ENCODE assay signal across 1 cellular context in genomic region chr14:28767851-28768548, GRCh38.
A peak's percentile ranks its signal among the peaks of the same experiment; 100 is the strongest.
TF ChIP-seq lines count a peak whose summit lies in the region.

No MANE protein-coding gene starts in this region.

TF ChIP-seq in HepG2, 621 proteins besides CTCF, POLR2A, EP300 and RAD21 (continued from another document):
- TF ChIP-seq CERS6 (CRISPR knock-in tag; IDR thresholded peaks at IDR 0.05): no peak
- TF ChIP-seq ZNF558 (CRISPR knock-in tag; IDR thresholded peaks at IDR 0.05; ENCODE audit: borderline replicate concordance): no peak
- TF ChIP-seq AGO1 (IDR thresholded peaks at IDR 0.05; ENCODE audit: low read depth, low read length, poor library complexity, severe bottlenecking): peak; percentile 48
- TF ChIP-seq DZIP1 (CRISPR knock-in tag; IDR thresholded peaks at IDR 0.05): no peak
- no peak for TF ChIP-seq PRPF4 (IDR thresholded peaks at IDR 0.05; ENCODE audit: low read depth, low read length, poor library complexity, severe bottlenecking)
- TF ChIP-seq GABPB1 (CRISPR knock-in tag; IDR thresholded peaks at IDR 0.05): peak; percentile 14; the same call in 1 of the 2 replicates
- TF ChIP-seq ZMYM4 (CRISPR knock-in tag; IDR thresholded peaks at IDR 0.05): 0 out of 2 replicates have a peak, but pooled peaks have one; percentile 38
- no peak for TF ChIP-seq DMTF1 (CRISPR knock-in tag; IDR thresholded peaks at IDR 0.05)
- TF ChIP-seq SNAPC5 (CRISPR knock-in tag; IDR thresholded peaks at IDR 0.05; ENCODE audit: borderline replicate concordance): no peak
- TF ChIP-seq ZNF280D (CRISPR knock-in tag; IDR thresholded peaks at IDR 0.05): no peak
- no peak for TF ChIP-seq FOXM1 (CRISPR knock-in tag; IDR thresholded peaks at IDR 0.05)
- no peak for TF ChIP-seq ZNF615 (CRISPR knock-in tag; IDR thresholded peaks at IDR 0.05; ENCODE audit: borderline replicate concordance)
- no peak for TF ChIP-seq ZNF225 (CRISPR knock-in tag; IDR thresholded peaks at IDR 0.05)
- TF ChIP-seq ZNF512 (CRISPR knock-in tag; IDR thresholded peaks at IDR 0.05): no peak
- no peak for TF ChIP-seq ZKSCAN8 (CRISPR knock-in tag; IDR thresholded peaks at IDR 0.05; ENCODE audit: borderline replicate concordance)
- no peak for TF ChIP-seq SIN3B (IDR thresholded peaks at IDR 0.05; ENCODE audit: low read length)
- TF ChIP-seq ZNF354B (CRISPR knock-in tag; IDR thresholded peaks at IDR 0.05): no peak
- TF ChIP-seq NFE2L2 (IDR thresholded peaks at IDR 0.05; ENCODE audit: low read length): no peak
- no peak for TF ChIP-seq ZNF580 (CRISPR knock-in tag; IDR thresholded peaks at IDR 0.05; ENCODE audit: borderline replicate concordance, low read depth)
- TF ChIP-seq CBFB (CRISPR knock-in tag; IDR thresholded peaks at IDR 0.05): no peak
- TF ChIP-seq MTA1 (CRISPR knock-in tag; IDR thresholded peaks at IDR 0.05; ENCODE audit: borderline replicate concordance): 0 out of 2 replicates have a peak, but pooled peaks have one; percentile 38
- no peak for TF ChIP-seq ZNF557 (CRISPR knock-in tag; IDR thresholded peaks at IDR 0.05)
- no peak for TF ChIP-seq RFX5 (IDR thresholded peaks at IDR 0.05; ENCODE audit: low read depth, low read length)
- TF ChIP-seq ZFY (CRISPR knock-in tag; IDR thresholded peaks at IDR 0.05): no peak
- TF ChIP-seq SMARCC2 (IDR thresholded peaks at IDR 0.05): no peak
- no peak for TF ChIP-seq MXI1 (IDR thresholded peaks at IDR 0.05; ENCODE audit: borderline replicate concordance, low read depth, low read length)
- TF ChIP-seq RORA (CRISPR knock-in tag; IDR thresholded peaks at IDR 0.05): no peak
- peak; percentile 42; the same call in 1 of the 2 replicates for TF ChIP-seq DNMT1 (CRISPR knock-in tag; IDR thresholded peaks at IDR 0.05)
- no peak for TF ChIP-seq PAF1 (CRISPR knock-in tag; IDR thresholded peaks at IDR 0.05)
- 0 out of 2 replicates have a peak, but pooled peaks have one; percentile 46 for TF ChIP-seq PCBP1 (IDR thresholded peaks at IDR 0.05; ENCODE audit: borderline replicate concordance, low read depth, low read length)
- no peak for TF ChIP-seq GMEB2 (CRISPR knock-in tag; IDR thresholded peaks at IDR 0.05; ENCODE audit: low read depth)
- no peak for TF ChIP-seq SMC3 (IDR thresholded peaks at IDR 0.05; ENCODE audit: low read length)
